ENCODE assay signal across 10 cellular contexts in the genomic region with DNA sequence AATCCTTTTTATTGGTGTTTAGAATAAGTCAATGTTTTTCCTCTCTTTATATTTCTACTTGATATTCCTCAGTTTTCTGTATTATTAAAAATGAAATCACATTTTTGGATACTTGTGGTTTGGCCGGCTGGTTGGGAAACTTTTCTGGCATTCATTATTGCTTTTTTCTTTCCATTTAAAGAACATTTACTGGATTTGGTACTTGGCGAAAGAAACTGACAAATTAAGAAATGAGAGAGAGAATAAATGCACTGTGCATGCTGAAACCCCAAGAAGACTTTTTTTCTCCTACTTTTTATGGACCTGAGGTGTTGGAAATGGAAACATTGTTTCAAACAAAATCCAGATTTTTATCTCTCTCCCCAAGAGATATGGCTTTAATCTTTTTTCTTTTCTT.
DNase-seq lines count a peak whose midpoint lies in the region; ATAC-seq, FAIRE-seq and TF ChIP-seq lines count a peak whose summit lies in the region.
"Had no signal": no experiment of that assay in that cellular context is flagged by ENCODE, and none has a peak within 500 bp of the region (broad histone marks: within the 10 kb centered on the region; RNA-seq: fewer than 3 reads in every experiment).

No MANE protein-coding gene starts in this region.

- H3K4me3 Mint-ChIP-seq in CD8-positive, alpha-beta T cell, result peak overlapping the region; percentile 71
- peak overlapping the region; percentile 85 for H3K4me3 Mint-ChIP-seq in T-helper 17 cell

- no peak for FAIRE-seq in GM12892 (lab: Jason Lieb, UNC)
- FAIRE-seq in small intestine (lab: Jason Lieb, UNC), result no peak

- no peaks in the 10 kb centered on the region for H3K9me3 Mint-ChIP-seq in CD8-positive, alpha-beta T cell

- peaks cover 49% of the 10 kb centered on the region for H3K4me1 ChIP-seq in CD8-positive, alpha-beta T cell (ENCODE audit: insufficient read depth, low read length)
- peaks cover 0 to 14% (median 6%) of the 10 kb centered on the region in 4 donors for H3K4me1 ChIP-seq in sigmoid colon
- peaks cover 0 to 7% of the 10 kb centered on the region in 2 donors for H3K4me1 ChIP-seq in small intestine (ENCODE audit: control insufficient read depth in 2 of 2, insufficient read depth in 1 of 2, low read depth in 1 of 2, low read length in 1 of 2)

- no peaks in the 10 kb centered on the region for H3K36me3 ChIP-seq in CD8-positive, alpha-beta T cell (ENCODE audit: insufficient read depth, low read length)
- H3K36me3 ChIP-seq in sigmoid colon (no peaks in the 10 kb centered on the region), small intestine (ENCODE audit: control insufficient read depth in 2 of 2, insufficient read depth in 2 of 2, low read length in 2 of 2) (no peaks in the 10 kb centered on the region)

- CTCF ChIA-PET in CD8-positive, alpha-beta T cell (lab: Charles Lee), result interaction anchor here (0.6 to 1.5 kb wide), 6 partner anchors 35 to 199 kb away, joined by 3 to 8 read pairs (median 4); no protein-coding TSS in a partner anchor

- TF ChIP-seq EP300 in sigmoid colon (IDR thresholded peaks at IDR 0.05), result no peak

- H3K27me3 Mint-ChIP-seq in CD8-positive, alpha-beta T cell (ENCODE audit: low read depth), result no peaks in the 10 kb centered on the region
- no peaks in the 10 kb centered on the region for H3K27me3 Mint-ChIP-seq in T-helper 17 cell

- H3K4me1 Mint-ChIP-seq in CD8-positive, alpha-beta T cell (ENCODE audit: low read depth), result peaks cover 59% of the 10 kb centered on the region
- H3K4me1 Mint-ChIP-seq in T-helper 17 cell, result peaks cover 33% of the 10 kb centered on the region

- no peak for DNase-seq in CD8-positive, alpha-beta T cell
- DNase-seq in T-helper 17 cell (no peak), fibroblast of gingiva (ENCODE audit: low read depth) (peak; percentile 78), sigmoid colon (no peak), GM12892 (ENCODE audit: insufficient read length) (no peak), G401 (ENCODE audit: low spot score) (no peak), left lobe of liver (ENCODE audit: low spot score) (no peak), small intestine (no peak)
- DNase-seq: cerebellar nuclear complex, NCI-H526 had no signal

- 75 to 84% methylated on average over 2 of the region's 2 CpGs for WGBS in sigmoid colon, 2 donors
- WGBS in small intestine, 3 donors, result 59 to 88% (median 85%) methylated on average over 2 of the region's 2 CpGs

- H3K4me3 ChIP-seq in CD8-positive, alpha-beta T cell (ENCODE audit: low read depth, low read length), result no peak overlapping the region
- H3K4me3 ChIP-seq in sigmoid colon (no peak overlapping the region), small intestine (ENCODE audit: low read depth in 1 of 2, low read length in 2 of 2) (no peak overlapping the region)

- in situ Hi-C loops in G401 (cut with HindIII; ENCODE audit: low sequenced_read_pairs), result no loop called here

- no peaks in the 10 kb centered on the region for H3K27me3 ChIP-seq in CD8-positive, alpha-beta T cell (ENCODE audit: insufficient read depth, low read length)
- H3K27me3 ChIP-seq in sigmoid colon, result no peaks in the 10 kb centered on the region
- no peaks in the 10 kb centered on the region for H3K27me3 ChIP-seq in small intestine (ENCODE audit: control insufficient read depth in 2 of 2, insufficient read depth in 2 of 2, low read length in 2 of 2)

- ATAC-seq in CD8-positive, alpha-beta T cell, result no peak
- ATAC-seq in T-helper 17 cell (no peak), left lobe of liver (no peak)

- H3K36me3 Mint-ChIP-seq in CD8-positive, alpha-beta T cell, result no peaks in the 10 kb centered on the region
- no peaks in the 10 kb centered on the region for H3K36me3 Mint-ChIP-seq in T-helper 17 cell (ENCODE audit: low read depth)

- POLR2A ChIA-PET in CD8-positive, alpha-beta T cell (lab: Charles Lee), result interaction anchor here (1.0 to 2.5 kb wide), 10 partner anchors 8 to 199 kb away, joined by 3 to 16 read pairs (median 8); a partner anchor contains a TSS

- peak overlapping the region; percentile 95 for H3K27ac Mint-ChIP-seq in CD8-positive, alpha-beta T cell
- peak overlapping the region; percentile 92 for H3K27ac Mint-ChIP-seq in T-helper 17 cell

- intact Hi-C loops in CD8-positive, alpha-beta T cell (cut with DNase I, micrococcal nuclease), result loop anchor here (1.0 to 10.0 kb wide), 6 partner anchors 27 to 199 kb away; a partner anchor contains a TSS
- intact Hi-C loops in sigmoid colon (cut with DNase I), result no loop called here

- no peak for TF ChIP-seq POLR2A in sigmoid colon (IDR thresholded peaks at IDR 0.05)
- TF ChIP-seq POLR2A in GM12892 (IDR thresholded peaks at IDR 0.05; ENCODE audit: low read depth, low read length), result no peak

- no peaks in the 10 kb centered on the region for H3K9me3 ChIP-seq in CD8-positive, alpha-beta T cell (ENCODE audit: low read length)
- no peaks in the 10 kb centered on the region for H3K9me3 ChIP-seq in T-helper 17 cell (ENCODE audit: control insufficient read depth, low read length, poor library complexity, severe bottlenecking)
- H3K9me3 ChIP-seq in sigmoid colon, result no peaks in the 10 kb centered on the region
- H3K9me3 ChIP-seq in small intestine (ENCODE audit: control insufficient read depth, low read depth), result no peaks in the 10 kb centered on the region

- H3K27ac ChIP-seq in CD8-positive, alpha-beta T cell (ENCODE audit: low read depth, low read length), result peak overlapping the region; percentile 42
- H3K27ac ChIP-seq in sigmoid colon (peak overlapping the region; percentile 57 to 82 (median 64)), small intestine (ENCODE audit: low read depth in 1 of 2, low read length in 1 of 2) (no peak overlapping the region)

- no peak for TF ChIP-seq CTCF in CD8-positive, alpha-beta T cell (IDR thresholded peaks at IDR 0.05)
- no peak for TF ChIP-seq CTCF in sigmoid colon (IDR thresholded peaks at IDR 0.05)

Comparison
In these comparisons a context has a peak if more than half of its experiments do, and no peak if none do; other contexts are left out.
1. H3K27ac ChIP-seq: peak in CD8-positive, alpha-beta T cell (single experiment) and sigmoid colon (4 of 4); none in small intestine (0 of 2).